In the genomic region with DNA sequence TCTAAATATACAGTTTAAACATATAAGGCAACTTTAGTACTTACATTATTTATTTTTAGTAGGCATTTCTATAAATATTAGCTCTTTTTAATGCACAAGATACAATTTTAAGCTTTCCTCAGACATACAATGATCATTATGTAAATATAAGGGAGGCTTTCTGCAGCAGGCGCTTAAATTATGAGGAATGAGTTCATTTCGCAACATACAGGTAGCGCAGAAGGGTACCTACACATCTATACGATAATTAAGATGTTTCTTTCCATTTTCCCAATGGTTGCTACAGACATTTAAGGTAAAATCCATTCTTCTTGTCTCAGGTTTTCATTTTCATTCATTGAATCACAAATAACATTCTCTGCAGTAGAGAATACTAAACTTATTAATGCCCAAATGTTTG, we compare ENCODE assay signal across 9 cellular contexts. TPM values are rescaled to one million over a fixed set of nuclear protein-coding genes. Genes with fewer than 3 reads are reported as not detected.
DNase-seq lines count a peak whose midpoint lies in the region; ATAC-seq and TF ChIP-seq lines count a peak whose summit lies in the region.
"Had no signal": no experiment of that assay in that cellular context is flagged by ENCODE, and none has a peak within 500 bp of the region (broad histone marks: within the 10 kb centered on the region; RNA-seq: fewer than 3 reads in every experiment).

No MANE protein-coding gene starts in this region.

- H3K4me3 Mint-ChIP-seq in activated CD4-positive, alpha-beta T cell treated with anti-CD3 and anti-CD28 coated beads, Interleukin-2, amount 10 ng/mL, durations not matched to agents 7 days and 5 days: peak overlapping the region; percentile 88
- peak overlapping the region; percentile 93 for H3K4me3 Mint-ChIP-seq in activated CD4-positive, alpha-beta memory T cell treated with anti-CD3 and anti-CD28 coated beads for 36 hours
- peak overlapping the region; percentile 78 to 83 for H3K4me3 Mint-ChIP-seq in stimulated activated naive CD8-positive, alpha-beta T cell treated with anti-CD3 and anti-CD28 coated beads, Interleukin-15, amount 100 ng/mL, for 72 hours

- H3K9me2 ChIP-seq in hepatocyte (replicated peaks; ENCODE audit: insufficient read depth): no peaks in the 10 kb centered on the region

- H4K20me1 ChIP-seq in hepatocyte (ENCODE audit: insufficient read depth, poor library complexity, severe bottlenecking): no peaks in the 10 kb centered on the region

- H3K9me3 Mint-ChIP-seq in activated CD4-positive, alpha-beta T cell treated with anti-CD3 and anti-CD28 coated beads, Interleukin-2, amount 10 ng/mL, durations not matched to agents 7 days and 5 days: no peaks in the 10 kb centered on the region
- no peaks in the 10 kb centered on the region for H3K9me3 Mint-ChIP-seq in activated CD4-positive, alpha-beta memory T cell treated with anti-CD3 and anti-CD28 coated beads for 36 hours
- H3K9me3 Mint-ChIP-seq in stimulated activated naive CD8-positive, alpha-beta T cell treated with anti-CD3 and anti-CD28 coated beads, Interleukin-15, amount 100 ng/mL, for 72 hours: no peaks in the 10 kb centered on the region

- ATAC-seq in stimulated activated naive CD8-positive, alpha-beta T cell treated with anti-CD3 and anti-CD28 coated beads, Interleukin-15, amount 100 ng/mL, for 72 hours: no peak
- ATAC-seq in HG03469 (IDR thresholded peaks at IDR 0.05; ENCODE audit: unreplicated experiment): no peak
- ATAC-seq in GM21526 (IDR thresholded peaks at IDR 0.05; ENCODE audit: low FRiP score, unreplicated experiment): no peak
- no peak for ATAC-seq in GM21576 (IDR thresholded peaks at IDR 0.05; ENCODE audit: unreplicated experiment)

- no peaks in the 10 kb centered on the region for H3K36me3 ChIP-seq in hepatocyte (replicated peaks; ENCODE audit: insufficient read depth, low read depth)

- WGBS in hepatocyte (ENCODE audit: low lambda C conversion rate, missing lambda C conversion rate): 96% methylated on average over 4 of the region's 4 CpGs

- H3K9me3 ChIP-seq in hepatocyte (ENCODE audit: low read depth): no peaks in the 10 kb centered on the region

- H2AFZ ChIP-seq in hepatocyte: peak overlapping the region; percentile 19

- peaks cover 7% of the 10 kb centered on the region for H3K4me1 ChIP-seq in hepatocyte (ENCODE audit: insufficient read depth)

- CTCF ChIA-PET in activated CD4-positive, alpha-beta T cell treated with anti-CD3 and anti-CD28 coated beads, Interleukin-2, amount 10 ng/mL, durations not matched to agents 7 days and 5 days (lab: Charles Lee): no interaction called here
- CTCF ChIA-PET in activated CD4-positive, alpha-beta memory T cell treated with anti-CD3 and anti-CD28 coated beads for 36 hours (lab: Charles Lee): interaction anchor here (1.8 kb wide), 1 partner anchor 450 kb away, joined by 9 read pairs; no protein-coding TSS in a partner anchor

- peaks cover 36% of the 10 kb centered on the region for H3K79me2 ChIP-seq in hepatocyte

- H3K27ac Mint-ChIP-seq in activated CD4-positive, alpha-beta T cell treated with anti-CD3 and anti-CD28 coated beads, Interleukin-2, amount 10 ng/mL, durations not matched to agents 7 days and 5 days: peak overlapping the region; percentile 99
- H3K27ac Mint-ChIP-seq in activated CD4-positive, alpha-beta memory T cell treated with anti-CD3 and anti-CD28 coated beads for 36 hours: peak overlapping the region; percentile 62
- peak overlapping the region in 1 of 2 donors; percentile 96 for H3K27ac Mint-ChIP-seq in stimulated activated naive CD8-positive, alpha-beta T cell treated with anti-CD3 and anti-CD28 coated beads, Interleukin-15, amount 100 ng/mL, for 72 hours

- H3K4me3 ChIP-seq in hepatocyte: peak overlapping the region; percentile 1

- POLR2A ChIA-PET in activated CD4-positive, alpha-beta T cell treated with anti-CD3 and anti-CD28 coated beads, Interleukin-2, amount 10 ng/mL, durations not matched to agents 7 days and 5 days (lab: Charles Lee): no interaction called here
- POLR2A ChIA-PET in activated CD4-positive, alpha-beta memory T cell treated with anti-CD3 and anti-CD28 coated beads for 36 hours (lab: Charles Lee): interaction anchor here (1.7 to 2.6 kb wide), 5 partner anchors 37 to 592 kb away, joined by 3 to 75 read pairs (median 19); a partner anchor contains a TSS

- H3K36me3 Mint-ChIP-seq in activated CD4-positive, alpha-beta T cell treated with anti-CD3 and anti-CD28 coated beads, Interleukin-2, amount 10 ng/mL, durations not matched to agents 7 days and 5 days (ENCODE audit: low read depth): peaks cover 5% of the 10 kb centered on the region
- H3K36me3 Mint-ChIP-seq in activated CD4-positive, alpha-beta memory T cell treated with anti-CD3 and anti-CD28 coated beads for 36 hours: peaks cover 10% of the 10 kb centered on the region

- no peak for TF ChIP-seq CTCF in hepatocyte (IDR thresholded peaks at IDR 0.05; ENCODE audit: poor library complexity)

- peaks cover 45% of the 10 kb centered on the region for H3K4me1 Mint-ChIP-seq in activated CD4-positive, alpha-beta T cell treated with anti-CD3 and anti-CD28 coated beads, Interleukin-2, amount 10 ng/mL, durations not matched to agents 7 days and 5 days
- H3K4me1 Mint-ChIP-seq in activated CD4-positive, alpha-beta memory T cell treated with anti-CD3 and anti-CD28 coated beads for 36 hours (ENCODE audit: low read depth): peaks cover 28% of the 10 kb centered on the region
- H3K4me1 Mint-ChIP-seq in stimulated activated naive CD8-positive, alpha-beta T cell treated with anti-CD3 and anti-CD28 coated beads, Interleukin-15, amount 100 ng/mL, for 72 hours: peaks cover 39% of the 10 kb centered on the region

- intact Hi-C loops in activated CD4-positive, alpha-beta memory T cell treated with anti-CD3 and anti-CD28 coated beads for 36 hours (cut with micrococcal nuclease): loop anchor here (2.0 to 5.0 kb wide), 3 partner anchors 296 to 591 kb away; a partner anchor contains a TSS

- H3K4me2 ChIP-seq in hepatocyte: peak overlapping the region; percentile 79

- no peaks in the 10 kb centered on the region for H3K27me3 ChIP-seq in hepatocyte

- DNase-seq in activated CD4-positive, alpha-beta T cell treated with anti-CD3 and anti-CD28 coated beads, Interleukin-2, amount 10 ng/mL, durations not matched to agents 7 days and 5 days: no peak
- DNase-seq in activated CD4-positive, alpha-beta T cell treated with anti-CD3 and anti-CD28 coated beads for 1 hour: no peak
- DNase-seq in activated CD4-positive, alpha-beta memory T cell treated with anti-CD3 and anti-CD28 coated beads for 36 hours: no peak
- DNase-seq in hepatocyte (ENCODE audit: low spot score): no peak
- no peak for DNase-seq in stimulated activated naive CD8-positive, alpha-beta T cell treated with anti-CD3 and anti-CD28 coated beads, Interleukin-15, amount 100 ng/mL, for 72 hours
- DNase-seq: activated CD4-positive, alpha-beta T cell treated with anti-CD3 and anti-CD28 coated beads, Interleukin-2, amount 50 U/mL, for 1 hour had no signal

- peak overlapping the region; percentile 65 for H3K27ac ChIP-seq in hepatocyte

- H3K27me3 Mint-ChIP-seq in activated CD4-positive, alpha-beta T cell treated with anti-CD3 and anti-CD28 coated beads, Interleukin-2, amount 10 ng/mL, durations not matched to agents 7 days and 5 days: no peaks in the 10 kb centered on the region
- H3K27me3 Mint-ChIP-seq in activated CD4-positive, alpha-beta memory T cell treated with anti-CD3 and anti-CD28 coated beads for 36 hours: no peaks in the 10 kb centered on the region
- H3K27me3 Mint-ChIP-seq in stimulated activated naive CD8-positive, alpha-beta T cell treated with anti-CD3 and anti-CD28 coated beads, Interleukin-15, amount 100 ng/mL, for 72 hours: no peaks in the 10 kb centered on the region

RNA-seq across cellular contexts. Expression of a gene that starts 1.2 kb away (rescaled TPM):
- total RNA-seq in activated CD4-positive, alpha-beta T cell treated with anti-CD3 and anti-CD28 coated beads, Interleukin-2, amount 10 ng/mL, durations not matched to agents 7 days and 5 days: 10 to 100 TPM; 14.8 to 15.8 TPM
- total RNA-seq in activated CD4-positive, alpha-beta memory T cell treated with anti-CD3 and anti-CD28 coated beads for 36 hours: 10 to 100 TPM; 12.0 to 16.6 TPM
- total RNA-seq in hepatocyte: 11.9 and 22.9 TPM in 2 replicates
- polyA plus RNA-seq in hepatocyte: 8.4 and 9.3 TPM in 2 replicates

RNA-seq across cellular contexts. Expression of a gene that starts 49.3 kb away (rescaled TPM):
- total RNA-seq in activated CD4-positive, alpha-beta T cell treated with anti-CD3 and anti-CD28 coated beads, Interleukin-2, amount 10 ng/mL, durations not matched to agents 7 days and 5 days: 10 to 100 TPM; 24.3 to 24.7 TPM
- total RNA-seq in activated CD4-positive, alpha-beta memory T cell treated with anti-CD3 and anti-CD28 coated beads for 36 hours: 10 to 100 TPM; 34.4 to 37.7 TPM
- total RNA-seq in hepatocyte: 17.1 and 21.0 TPM in 2 replicates
- 7.6 and 8.0 TPM in 2 replicates for polyA plus RNA-seq in hepatocyte

RNA-seq across cellular contexts. Expression of a gene that starts 50.0 kb away (rescaled TPM):
- total RNA-seq in activated CD4-positive, alpha-beta T cell treated with anti-CD3 and anti-CD28 coated beads, Interleukin-2, amount 10 ng/mL, durations not matched to agents 7 days and 5 days: 100 to 1,000 TPM; 122 to 132 TPM
- 100 to 1,000 TPM; 318 to 325 TPM for total RNA-seq in activated CD4-positive, alpha-beta memory T cell treated with anti-CD3 and anti-CD28 coated beads for 36 hours
- total RNA-seq in hepatocyte: 56.5 and 68.6 TPM in 2 replicates
- polyA plus RNA-seq in hepatocyte: 58.0 and 58.2 TPM in 2 replicates
